Comparison of ENCODE assay signal across 8 cellular contexts in genomic region chr19:48489608-48490216, GRCh38. TPM values are rescaled to one million over a fixed set of nuclear protein-coding genes. Genes with fewer than 3 reads are reported as not detected.
DNase-seq lines count a peak whose midpoint lies in the region; TF ChIP-seq lines count a peak whose summit lies in the region.

No MANE protein-coding gene starts in this region.

- no peaks in the 10 kb centered on the region for H3K27me3 ChIP-seq in breast epithelium

- H3K4me3 ChIP-seq in AG09309 (ENCODE audit: control insufficient read depth, low read depth, low read length) (no peak overlapping the region), WI38 (ENCODE audit: low read depth, low read length) (no peak overlapping the region), breast epithelium (no peak overlapping the region)

- no peaks in the 10 kb centered on the region for H3K9me3 ChIP-seq in breast epithelium

- DNase-seq in AG09309 (ENCODE audit: low read depth) = no peak
- peak; percentile 97 for DNase-seq in GM19240 (ENCODE audit: insufficient read length, low spot score)
- peak; percentile 23 for DNase-seq in NCI-H2029 treated with DMSO at 0.1 percent for 48 hours (lab: John Stamatoyannopoulos, UW)
- DNase-seq in breast epithelium (ENCODE audit: low spot score in 2 of 2) = peak in 1 of 2 donors; percentile 72
- peak; percentile 82 for DNase-seq in left kidney (ENCODE audit: low read depth, low spot score)
- peak; percentile 61 to 72 (median 66) for DNase-seq in stimulated activated CD4-positive, alpha-beta T cell treated with anti-CD3 and anti-CD28 coated beads, TNF-alpha, amount 100 ng/mL, for 4 hours (ENCODE audit: low read depth in 3 of 3)
- DNase-seq in GF-D8 (lab: John Stamatoyannopoulos, UW) = no peak

- TF ChIP-seq POLR2A in breast epithelium (IDR thresholded peaks at IDR 0.05) = no peak

- H3K36me3 ChIP-seq in breast epithelium = no peaks in the 10 kb centered on the region

- intact Hi-C loops in breast epithelium (cut with DNase I; ENCODE audit: low total_unique reads) = loop anchor here (5.0 kb wide), 1 partner anchor 97 kb away; the partner anchor contains the start of genes GRIN2D and KDELR1

- TF ChIP-seq CTCF in AG09309 (IDR thresholded peaks at IDR 0.05; ENCODE audit: control insufficient read depth, insufficient read depth, low read depth, low read length, missing control alignments) (peak; percentile 95), WI38 (IDR thresholded peaks at IDR 0.05; ENCODE audit: low read depth, low read length) (peak; percentile 95), breast epithelium (IDR thresholded peaks at IDR 0.05) (peak; percentile 41 to 92 (median 91))

- peaks cover 3 to 5% of the 10 kb centered on the region in 2 donors for H3K4me1 ChIP-seq in breast epithelium

- H3K27ac ChIP-seq in breast epithelium = peak overlapping the region in 1 of 2 donors; percentile 50

RNA-seq across cellular contexts. Expression of gene CYTH2, which starts 20.5 kb away (rescaled TPM):
- total RNA-seq in breast epithelium = 10 to 100 TPM; 42.2 to 74.7 (median 70.4) TPM

RNA-seq across cellular contexts. Expression of gene LMTK3, which starts 21.9 kb away (rescaled TPM):
- total RNA-seq in breast epithelium = 1 to 10 TPM in 2 of 3 donors, not detected in 1; 1.3 to 2.9 TPM

RNA-seq across cellular contexts. Expression of gene KCNJ14, which starts 34.3 kb away (rescaled TPM):
- 1 to 10 TPM in 2 of 3 donors, under 1 TPM in 1; 0.80 to 1.6 (median 1.0) TPM for total RNA-seq in breast epithelium

RNA-seq across cellular contexts. Expression of gene GRWD1, which starts 43.9 kb away (rescaled TPM):
- 10 to 100 TPM; 25.0 to 35.4 (median 30.1) TPM for total RNA-seq in breast epithelium

Comparison
In these comparisons a context has a peak if more than half of its experiments do, and no peak if none do; other contexts are left out.
1. DNase-seq: peak in GM19240 (single experiment), NCI-H2029 treated with DMSO at 0.1 percent for 48 hours (single experiment), left kidney (single experiment) and stimulated activated CD4-positive, alpha-beta T cell treated with anti-CD3 and anti-CD28 coated beads, TNF-alpha, amount 100 ng/mL, for 4 hours (3 of 3); none in AG09309 (single experiment) and GF-D8 (single experiment).
2. Peak in every context shown above with its lines, with median percentiles within 50 percentile points of each other: CTCF ChIP-seq.